ENCODE assay signal across 1 cellular context in the genomic region with DNA sequence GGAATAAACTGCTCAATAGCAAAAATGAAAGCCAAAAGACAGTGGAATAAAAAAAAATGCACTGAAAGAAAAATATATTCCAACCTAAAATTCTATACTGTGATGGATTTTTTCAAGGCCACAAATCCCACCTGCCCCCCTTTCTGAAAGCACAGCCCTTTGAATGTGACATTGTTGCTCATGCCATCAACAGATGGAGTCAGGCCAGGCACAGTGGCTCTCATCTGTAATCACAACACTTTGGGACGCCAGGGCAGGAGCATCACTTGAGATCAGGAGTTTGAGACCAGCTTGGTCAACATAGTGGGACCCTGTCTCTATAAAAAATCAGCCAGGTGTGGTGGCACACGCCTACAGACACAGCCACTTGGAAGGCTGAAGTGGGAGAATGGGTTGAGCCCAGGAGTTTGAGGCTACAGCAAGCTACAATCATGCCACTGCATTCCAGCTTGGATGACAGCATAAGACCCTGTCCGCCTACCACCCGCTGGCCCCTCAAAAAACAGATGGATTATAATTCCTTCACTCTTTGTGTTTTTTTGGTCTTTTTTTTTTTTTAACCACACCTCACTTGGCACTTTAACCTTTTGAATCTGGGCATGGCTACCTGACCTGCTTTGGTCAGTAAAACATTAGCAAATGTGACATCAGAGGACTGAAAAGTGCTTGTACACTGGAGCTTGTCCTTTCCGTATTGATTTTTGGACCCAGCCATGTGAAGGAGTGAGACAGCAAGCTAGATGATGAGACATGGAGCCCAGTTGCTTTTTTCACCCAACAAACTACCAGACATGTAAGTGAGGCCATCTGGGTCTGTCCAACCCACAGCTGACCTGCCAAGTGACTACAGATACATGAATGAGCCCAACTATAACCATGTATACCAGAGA.
TF ChIP-seq lines count a peak whose summit lies in the region.

No MANE protein-coding gene starts in this region.

TF ChIP-seq in SK-N-SH treated with all-trans-retinoic acid at 6 μM for 48 hours, 23 proteins besides CTCF, POLR2A, EP300 and RAD21 (continued from another document):
- TF ChIP-seq, protein P1, sequence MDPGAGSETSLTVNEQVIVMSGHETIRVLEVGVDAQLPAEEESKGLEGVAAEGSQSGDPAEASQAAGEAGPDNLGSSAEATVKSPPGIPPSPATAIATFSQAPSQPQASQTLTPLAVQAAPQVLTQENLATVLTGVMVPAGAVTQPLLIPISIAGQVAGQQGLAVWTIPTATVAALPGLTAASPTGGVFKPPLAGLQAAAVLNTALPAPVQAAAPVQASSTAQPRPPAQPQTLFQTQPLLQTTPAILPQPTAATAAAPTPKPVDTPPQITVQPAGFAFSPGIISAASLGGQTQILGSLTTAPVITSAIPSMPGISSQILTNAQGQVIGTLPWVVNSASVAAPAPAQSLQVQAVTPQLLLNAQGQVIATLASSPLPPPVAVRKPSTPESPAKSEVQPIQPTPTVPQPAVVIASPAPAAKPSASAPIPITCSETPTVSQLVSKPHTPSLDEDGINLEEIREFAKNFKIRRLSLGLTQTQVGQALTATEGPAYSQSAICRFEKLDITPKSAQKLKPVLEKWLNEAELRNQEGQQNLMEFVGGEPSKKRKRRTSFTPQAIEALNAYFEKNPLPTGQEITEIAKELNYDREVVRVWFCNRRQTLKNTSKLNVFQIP (CRISPR knock-in tag; IDR thresholded peaks at IDR 0.05; ENCODE audit: borderline replicate concordance, low read depth): no peak
- no peak for TF ChIP-seq GLIS3 (CRISPR knock-in tag; IDR thresholded peaks at IDR 0.05)
- no peak for TF ChIP-seq TOX (CRISPR knock-in tag; IDR thresholded peaks at IDR 0.05; ENCODE audit: borderline replicate concordance)
